In genomic region chrX:151922692-151923091, GRCh38 we compare ENCODE assay signal across 29 cellular contexts. TPM values are rescaled to one million over a fixed set of nuclear protein-coding genes. Genes with fewer than 3 reads are reported as not detected.
"Had no signal": no experiment of that assay in that cellular context is flagged by ENCODE, and none has a peak within 500 bp of the region (broad histone marks: within the 10 kb centered on the region; RNA-seq: fewer than 3 reads in every experiment).

No MANE protein-coding gene starts in this region.

- H3K9me3 ChIP-seq: stomach, suprapubic skin, testis, thoracic aorta, thyroid gland, tibial artery, tibial nerve, transverse colon, upper lobe of left lung, upper lobe of right lung, uterus, vagina had no signal

- H3K4me3 ChIP-seq: stomach, suprapubic skin, testis, thoracic aorta, thyroid gland, tibial artery, tibial nerve, transverse colon, upper lobe of left lung, upper lobe of right lung, uterus, vagina had no signal

- H3K36me3 ChIP-seq: stomach, suprapubic skin, thoracic aorta, thyroid gland, tibial artery, tibial nerve, transverse colon, upper lobe of left lung, upper lobe of right lung, uterus, vagina had no signal

- H3K4me1 ChIP-seq: stomach, suprapubic skin, testis, thyroid gland, tibial artery, tibial nerve, transverse colon, upper lobe of left lung, upper lobe of right lung, uterus, vagina had no signal

- H3K27ac ChIP-seq: stomach, suprapubic skin, testis, thoracic aorta, thyroid gland, tibial artery, tibial nerve, transverse colon, upper lobe of left lung, upper lobe of right lung, uterus, vagina had no signal

- DNase-seq: stimulated activated CD4-positive, alpha-beta T cell treated with anti-CD3 and anti-CD28 coated beads, Interleukin-2, amount 100 ng/mL, for 48 hours; stimulated activated CD4-positive, alpha-beta T cell treated with anti-CD3 and anti-CD28 coated beads, Interleukin-4, amount 100 ng/mL, for 1 hour; stimulated activated CD4-positive, alpha-beta T cell treated with anti-CD3 and anti-CD28 coated beads, Interleukin-4, amount 100 ng/mL, for 24 hours; stimulated activated CD4-positive, alpha-beta T cell treated with anti-CD3 and anti-CD28 coated beads, Interleukin-4, amount 100 ng/mL, for 4 hours; stimulated activated CD8-positive, alpha-beta memory T cell treated with anti-CD3 and anti-CD28 coated beads, Interleukin-4, amount 100 ng/mL, for 48 hours; stimulated activated naive B cell treated with anti-CD40 and anti-IgM and Interleukin-4, amounts not matched to agents 10 μg/mL and 1 μg/mL and 100 μg/mL, for 72 hours; stimulated activated naive CD4-positive, alpha-beta T cell; stimulated activated naive CD4-positive, alpha-beta T cell treated with Interleukin-2 at 50 U/mL for 16 hours; stimulated activated naive CD8-positive, alpha-beta T cell treated with anti-CD3 and anti-CD28 coated beads, Interleukin-15, amount 100 ng/mL, for 72 hours; stimulated activated naive CD8-positive, alpha-beta T cell treated with anti-CD3 and anti-CD28 coated beads, Interleukin-15, Interleukin-2, amounts not matched to agents 100 U/mL and 50 U/mL, for 24 hours; stomach; substantia nigra; testis; thyroid gland; tibial artery; transverse colon; trophoblast cell; upper lobe of left lung; upper lobe of right lung; uterus had no signal

- H3K27me3 ChIP-seq: stomach, suprapubic skin, testis, thyroid gland, tibial artery, tibial nerve, transverse colon, upper lobe of left lung, upper lobe of right lung, uterus, vagina had no signal

RNA-seq across cellular contexts. Expression of gene MAGEA4, which starts 10.0 kb away (rescaled TPM):
- total RNA-seq: stomach, subcutaneous adipose tissue, suprapubic skin, temporal lobe, thoracic aorta, tibial nerve, transverse colon, upper lobe of left lung, upper lobe of right lung, ureter, urinary bladder, uterus, vagina had no signal
- polyA plus RNA-seq: stomach, thymus, urinary bladder had no signal
